ENCODE assay signal across 2 cellular contexts in the genomic region with DNA sequence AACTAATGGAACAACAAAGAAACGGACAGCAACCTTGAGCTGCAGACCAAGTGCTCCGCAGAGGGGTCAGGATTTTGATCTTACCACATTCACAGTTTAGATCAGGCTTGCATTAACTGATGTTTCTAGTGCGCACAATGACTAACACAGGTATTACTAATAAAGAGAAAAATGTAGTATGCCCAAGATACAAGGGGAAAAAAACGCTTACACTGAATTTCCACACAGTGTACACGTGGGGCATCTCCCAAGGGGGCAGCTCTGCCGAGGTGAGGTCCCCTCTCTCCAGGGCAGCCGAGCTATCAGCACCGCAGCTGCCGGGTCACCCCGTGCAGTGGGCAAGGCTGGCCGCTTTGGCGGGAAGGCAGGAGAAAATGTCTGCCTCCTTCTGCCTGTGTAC. TPM values are rescaled to one million over a fixed set of nuclear protein-coding genes. Genes with fewer than 3 reads are reported as not detected.
"Had no signal": no experiment of that assay in that cellular context is flagged by ENCODE, and none has a peak within 500 bp of the region (broad histone marks: within the 10 kb centered on the region; RNA-seq: fewer than 3 reads in every experiment).

No MANE protein-coding gene starts in this region.

RNA-seq across cellular contexts. Expression of a gene that starts 46.0 kb away (rescaled TPM):
- total RNA-seq: activated naive CD4-positive, alpha-beta T cell treated with anti-CD3 and anti-CD28 coated beads for 36 hours; body of pancreas had no signal
